In genomic region chr2:227415538-227416424, GRCh38 we compare ENCODE assay signal across 1 cellular context.
TF ChIP-seq lines count a peak whose summit lies in the region.

No MANE protein-coding gene starts in this region.

TF ChIP-seq in A549, 52 proteins besides CTCF, POLR2A, EP300 and RAD21 (continued from another document):
- peak; percentile 17; the same call in 1 of the 2 replicates for TF ChIP-seq JUNB (IDR thresholded peaks at IDR 0.05)
- no peak for TF ChIP-seq FOSL2 (IDR thresholded peaks at IDR 0.05)
- peak; percentile 79 for TF ChIP-seq FOSL2 (CRISPR knock-in tag; IDR thresholded peaks at IDR 0.05)
- no peak for TF ChIP-seq HEYL (CRISPR knock-in tag; IDR thresholded peaks at IDR 0.05)
- TF ChIP-seq PHF8 (IDR thresholded peaks at IDR 0.05; ENCODE audit: borderline replicate concordance, low read depth) = no peak
TF ChIP-seq in A549: peak in this region for 10.
